Comparison of ENCODE assay signal across 18 cellular contexts in genomic region chr9:72089461-72090130, GRCh38.
"Had no signal": no experiment of that assay in that cellular context is flagged by ENCODE, and none has a peak within 500 bp of the region (broad histone marks: within the 10 kb centered on the region; RNA-seq: fewer than 3 reads in every experiment).

No MANE protein-coding gene starts in this region.

- ATAC-seq: left cardiac atrium, left ventricle myocardium superior had no signal

- H3K27ac ChIP-seq: dorsolateral prefrontal cortex, esophagus squamous epithelium, hepatocyte, neural progenitor cell, ovary, right atrium auricular region, thyroid gland had no signal

- DNase-seq: cortex of kidney; dorsolateral prefrontal cortex; effector CD8-positive, alpha-beta T cell; esophagus squamous epithelium; foreskin fibroblast; kidney; left cardiac atrium; left ventricle myocardium superior; mesenchymal stem cell; midbrain; nucleus accumbens; ovary; stimulated activated CD4-positive, alpha-beta T cell treated with anti-CD3 and anti-CD28 coated beads, Interleukin-2, amount 100 ng/mL, for 48 hours; stimulated activated naive CD4-positive, alpha-beta T cell treated with Interleukin-2 at 50 U/mL for 16 hours; thyroid gland had no signal
